8 cellular contexts compared by ENCODE assay signal in the genomic region with DNA sequence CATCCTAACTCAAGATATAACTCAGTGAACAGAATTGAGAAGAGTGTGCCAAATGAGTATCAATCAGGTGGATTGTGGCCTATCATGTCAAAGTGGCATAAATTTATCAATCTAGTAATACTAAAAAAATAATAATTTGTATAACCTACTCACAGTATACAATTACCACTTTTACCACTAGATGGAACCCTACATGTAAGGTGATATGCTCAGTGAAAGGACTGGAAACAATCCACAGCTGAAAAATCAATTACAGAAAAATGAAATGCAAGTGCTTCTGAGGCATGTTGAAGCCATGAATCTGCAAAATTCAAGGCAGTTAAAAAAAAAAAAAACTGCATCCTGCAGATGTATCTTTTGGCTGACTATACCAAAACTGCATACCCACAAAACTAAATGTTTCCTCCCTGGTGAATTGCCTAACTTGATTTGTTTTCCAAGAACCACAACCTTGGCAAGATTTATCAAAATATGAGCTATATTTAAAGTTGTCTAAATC. TPM values are rescaled to one million over a fixed set of nuclear protein-coding genes. Genes with fewer than 3 reads are reported as not detected.
DNase-seq lines count a peak whose midpoint lies in the region; FAIRE-seq and TF ChIP-seq lines count a peak whose summit lies in the region.

No MANE protein-coding gene starts in this region.

- no peaks in the 10 kb centered on the region for H3K27me3 Mint-ChIP-seq in glutamatergic neuron (ENCODE audit: unreplicated experiment)

- peak; percentile 50 for TF ChIP-seq CTCF in GM12864 (IDR thresholded peaks at IDR 0.05; ENCODE audit: low read depth, low read length, missing control alignments)
- peak; percentile 83 for TF ChIP-seq CTCF in VCaP (conservative IDR thresholded peaks at IDR 0.05)
- peak; percentile 75 for TF ChIP-seq CTCF in glutamatergic neuron (IDR thresholded peaks at IDR 0.05; ENCODE audit: partially characterized antibody, unreplicated experiment)
- TF ChIP-seq CTCF in retinal pigment epithelial cell (conservative IDR thresholded peaks at IDR 0.05; ENCODE audit: low read depth, low read length): peak; percentile 63

- no peaks in the 10 kb centered on the region for H3K9me3 Mint-ChIP-seq in glutamatergic neuron (ENCODE audit: unreplicated experiment)

- peaks cover 12% of the 10 kb centered on the region for H3K4me1 Mint-ChIP-seq in glutamatergic neuron (ENCODE audit: low read depth, unreplicated experiment)

- FAIRE-seq in A204.1 (lab: Jason Lieb, UNC): peak; percentile 99

- DNase-seq in GM12864 (ENCODE audit: low read depth): peak; percentile 19
- DNase-seq in NCI-H2081 (lab: John Stamatoyannopoulos, UW): peak; percentile 12 to 44
- no peak for DNase-seq in glutamatergic neuron
- peak; percentile 45 for DNase-seq in retinal pigment epithelial cell (ENCODE audit: low read depth)
- DNase-seq in KG1 (lab: John Stamatoyannopoulos, UW): no peak
- no peak for DNase-seq in GOT3 (lab: John Stamatoyannopoulos, UW)

- no peaks in the 10 kb centered on the region for H3K36me3 Mint-ChIP-seq in glutamatergic neuron (ENCODE audit: unreplicated experiment)

- H3K27ac ChIP-seq in VCaP: 0 out of 2 replicates have a peak overlapping the region, but pooled peaks have one; percentile 23

- no peak overlapping the region for H3K27ac Mint-ChIP-seq in glutamatergic neuron (ENCODE audit: unreplicated experiment)

- no peak overlapping the region for H3K4me3 Mint-ChIP-seq in glutamatergic neuron (ENCODE audit: unreplicated experiment)

- no peak overlapping the region for H3K4me3 ChIP-seq in GM12864 (ENCODE audit: low read depth, low read length)
- no peak overlapping the region for H3K4me3 ChIP-seq in retinal pigment epithelial cell (ENCODE audit: low read length)

RNA-seq across cellular contexts. Expression of a gene that starts 13.9 kb away (rescaled TPM):
- 9.8 TPM for total RNA-seq in glutamatergic neuron (ENCODE audit: unreplicated experiment)

RNA-seq across cellular contexts. Expression of a gene that starts 40.5 kb away (rescaled TPM):
- total RNA-seq in glutamatergic neuron (ENCODE audit: unreplicated experiment): 10.0 TPM

RNA-seq across cellular contexts. Expression of a gene that starts 56.0 kb away (rescaled TPM):
- 15.9 TPM for total RNA-seq in glutamatergic neuron (ENCODE audit: unreplicated experiment)

Comparison
In these comparisons a context has a peak if more than half of its experiments do, and no peak if none do; other contexts are left out.
1. DNase-seq: peak in GM12864 (single experiment), NCI-H2081 (2 of 2) and retinal pigment epithelial cell (single experiment); none in glutamatergic neuron (single experiment), KG1 (single experiment) and GOT3 (single experiment).
2. Peak in every context shown above with its lines, with median percentiles within 50 percentile points of each other: CTCF ChIP-seq.